In genomic region chr16:85820604-85821372, GRCh38 we compare ENCODE assay signal across 17 cellular contexts. TPM values are rescaled to one million over a fixed set of nuclear protein-coding genes. Genes with fewer than 3 reads are reported as not detected.
DNase-seq lines count a peak whose midpoint lies in the region; ATAC-seq, FAIRE-seq and TF ChIP-seq lines count a peak whose summit lies in the region.
"Had no signal": no experiment of that assay in that cellular context is flagged by ENCODE, and none has a peak within 500 bp of the region (broad histone marks: within the 10 kb centered on the region; RNA-seq: fewer than 3 reads in every experiment).

No MANE protein-coding gene starts in this region.

- peak; percentile 12 for ATAC-seq in CD8-positive, alpha-beta T cell
- ATAC-seq in GM23338: no peak
- no peak for ATAC-seq in activated T-cell treated with anti-CD3 and anti-CD28 coated beads, Interleukin-2, amount 50 U/mL, for 4 hours

- FAIRE-seq in D721Med (lab: Jason Lieb, UNC): no peak
- FAIRE-seq: keratinocyte had no signal

- H3K9me3 Mint-ChIP-seq in CD8-positive, alpha-beta T cell: no peaks in the 10 kb centered on the region
- peaks cover 4% of the 10 kb centered on the region; the same call in 1 of the 3 replicates for H3K9me3 Mint-ChIP-seq in GM23338
- no peaks in the 10 kb centered on the region for H3K9me3 Mint-ChIP-seq in activated T-helper 2 cell treated with anti-CD3 and anti-CD28 coated beads, Interferon-gamma antibody, Interleukin-2, Interleukin-4, amounts not matched to agents 10 μg/mL and 5 μg/mL and 100 μg/mL, durations not matched to agents 14 hours and 24 hours and 36 hours
- H3K9me3 Mint-ChIP-seq in activated T-cell treated with anti-CD3 and anti-CD28 coated beads, Interleukin-2, amount 50 U/mL, for 4 hours: no peaks in the 10 kb centered on the region
- H3K9me3 Mint-ChIP-seq: activated CD4-positive, alpha-beta memory T cell treated with anti-CD3 and anti-CD28 coated beads for 36 hours; activated naive CD4-positive, alpha-beta T cell treated with anti-CD3 and anti-CD28 coated beads, Interleukin-2, amount 50 U/mL, for 72 hours; neural crest cell had no signal

- peaks cover 6% of the 10 kb centered on the region for H3K27me3 Mint-ChIP-seq in CD8-positive, alpha-beta T cell (ENCODE audit: low read depth)
- peaks cover 11% of the 10 kb centered on the region for H3K27me3 Mint-ChIP-seq in GM23338 (ENCODE audit: insufficient read depth, low read depth, poor library complexity)
- peaks cover 5% of the 10 kb centered on the region for H3K27me3 Mint-ChIP-seq in activated T-helper 2 cell treated with anti-CD3 and anti-CD28 coated beads, Interferon-gamma antibody, Interleukin-2, Interleukin-4, amounts not matched to agents 10 μg/mL and 5 μg/mL and 100 μg/mL, durations not matched to agents 14 hours and 24 hours and 36 hours (ENCODE audit: low read depth)
- H3K27me3 Mint-ChIP-seq in activated T-cell treated with anti-CD3 and anti-CD28 coated beads, Interleukin-2, amount 50 U/mL, for 4 hours (ENCODE audit: low read depth): peaks cover 1% of the 10 kb centered on the region
- H3K27me3 Mint-ChIP-seq: activated CD4-positive, alpha-beta memory T cell treated with anti-CD3 and anti-CD28 coated beads for 36 hours had no signal

- H3F3A ChIP-seq in GM23338 (replicated peaks; ENCODE audit: low read depth): no peaks in the 10 kb centered on the region

- TF ChIP-seq CTCF in CD8-positive, alpha-beta T cell (IDR thresholded peaks at IDR 0.05): no peak
- no peak for TF ChIP-seq CTCF in GM23338 (conservative IDR thresholded peaks at IDR 0.05; ENCODE audit: low read depth in 2 of 2)
- no peak for TF ChIP-seq CTCF in D721Med (IDR thresholded peaks at IDR 0.05; ENCODE audit: insufficient read depth, missing control alignments)

- CTCF ChIA-PET in CD8-positive, alpha-beta T cell (lab: Charles Lee): interaction anchor here (0.6 to 9.5 kb wide), 56 partner anchors 8 to 698 kb away, joined by 3 to 464 read pairs (median 6); partner anchors contain the start of gene IRF8

- intact Hi-C loops in CD8-positive, alpha-beta T cell (cut with DNase I, micrococcal nuclease): loop anchor here (1.0 to 5.0 kb wide), 6 partner anchors 72 to 700 kb away; partner anchors contain the start of gene IRF8 (in 1 of the 2)
- intact Hi-C loops in activated T-helper 2 cell treated with anti-CD3 and anti-CD28 coated beads, Interferon-gamma antibody, Interleukin-2, Interleukin-4, amounts not matched to agents 10 μg/mL and 5 μg/mL and 100 μg/mL, durations not matched to agents 14 hours and 24 hours and 36 hours (cut with micrococcal nuclease): loop anchor here (1.0 to 2.0 kb wide), 3 partner anchors 78 to 196 kb away; partner anchors contain the start of gene IRF8

- POLR2A ChIA-PET in CD8-positive, alpha-beta T cell (lab: Charles Lee): interaction anchor here (0.8 to 1.5 kb wide), 4 partner anchors 163 to 196 kb away, joined by 3 to 6 read pairs (median 3); no protein-coding TSS in a partner anchor

- H3K9me2 ChIP-seq in GM23338 (ENCODE audit: insufficient read depth): peaks cover 7% of the 10 kb centered on the region; the same call in 1 of the 2 replicates

- H3K4me3 Mint-ChIP-seq in CD8-positive, alpha-beta T cell: no peak overlapping the region
- no peak overlapping the region for H3K4me3 Mint-ChIP-seq in GM23338
- H3K4me3 Mint-ChIP-seq in activated T-helper 2 cell treated with anti-CD3 and anti-CD28 coated beads, Interferon-gamma antibody, Interleukin-2, Interleukin-4, amounts not matched to agents 10 μg/mL and 5 μg/mL and 100 μg/mL, durations not matched to agents 14 hours and 24 hours and 36 hours (ENCODE audit: low read depth): no peak overlapping the region
- no peak overlapping the region for H3K4me3 Mint-ChIP-seq in activated T-cell treated with anti-CD3 and anti-CD28 coated beads, Interleukin-2, amount 50 U/mL, for 4 hours
- H3K4me3 Mint-ChIP-seq: activated CD4-positive, alpha-beta memory T cell treated with anti-CD3 and anti-CD28 coated beads for 36 hours; brain; neural crest cell had no signal

- H3K4me3 ChIP-seq in CD8-positive, alpha-beta T cell (ENCODE audit: low read depth, low read length): no peak overlapping the region
- no peak overlapping the region for H3K4me3 ChIP-seq in GM23338
- H3K4me3 ChIP-seq: spleen had no signal

- H2AFZ ChIP-seq in GM23338: peak overlapping the region; percentile 86; the same call in 1 of the 2 replicates

- no peak for DNase-seq in CD8-positive, alpha-beta T cell
- no peak for DNase-seq in GM23338 (ENCODE audit: low spot score)
- peak; percentile 40 for DNase-seq in RPMI8226
- DNase-seq in mesenteric fat pad (ENCODE audit: low spot score): peak; percentile 55
- no peak for DNase-seq in activated T-helper 2 cell treated with anti-CD3 and anti-CD28 coated beads, Interferon-gamma antibody, Interleukin-2, Interleukin-4, amounts not matched to agents 10 μg/mL and 5 μg/mL and 100 μg/mL, durations not matched to agents 14 hours and 24 hours and 36 hours (ENCODE audit: low spot score)
- DNase-seq in D721Med (ENCODE audit: insufficient read length, low spot score): no peak
- no peak for DNase-seq in activated T-cell treated with anti-CD3 and anti-CD28 coated beads, Interleukin-2, amount 50 U/mL, for 4 hours
- DNase-seq: cortex of kidney had no signal

- H3K9me3 ChIP-seq in CD8-positive, alpha-beta T cell (ENCODE audit: low read length): no peaks in the 10 kb centered on the region
- H3K9me3 ChIP-seq: BE2C, spleen had no signal

- peaks cover 6% of the 10 kb centered on the region for H3K4me1 Mint-ChIP-seq in CD8-positive, alpha-beta T cell (ENCODE audit: low read depth)
- no peaks in the 10 kb centered on the region; the same call in 2 of the 3 replicates for H3K4me1 Mint-ChIP-seq in GM23338
- no peaks in the 10 kb centered on the region for H3K4me1 Mint-ChIP-seq in activated T-helper 2 cell treated with anti-CD3 and anti-CD28 coated beads, Interferon-gamma antibody, Interleukin-2, Interleukin-4, amounts not matched to agents 10 μg/mL and 5 μg/mL and 100 μg/mL, durations not matched to agents 14 hours and 24 hours and 36 hours (ENCODE audit: low read depth)
- H3K4me1 Mint-ChIP-seq in activated T-cell treated with anti-CD3 and anti-CD28 coated beads, Interleukin-2, amount 50 U/mL, for 4 hours (ENCODE audit: low read depth): peaks cover 8% of the 10 kb centered on the region
- H3K4me1 Mint-ChIP-seq: neural crest cell had no signal

- H4K20me1 ChIP-seq in GM23338 (replicated peaks; ENCODE audit: insufficient read depth): no peaks in the 10 kb centered on the region

- H3K27me3 ChIP-seq in CD8-positive, alpha-beta T cell (ENCODE audit: insufficient read depth, low read length): no peaks in the 10 kb centered on the region
- 0 out of 2 replicates have a peak, but pooled peaks cover 4% of the 10 kb centered on the region for H3K27me3 ChIP-seq in GM23338 (ENCODE audit: insufficient read depth)

- H3K36me3 Mint-ChIP-seq in CD8-positive, alpha-beta T cell: no peaks in the 10 kb centered on the region
- no peaks in the 10 kb centered on the region for H3K36me3 Mint-ChIP-seq in GM23338 (ENCODE audit: low read depth)
- no peaks in the 10 kb centered on the region for H3K36me3 Mint-ChIP-seq in activated T-helper 2 cell treated with anti-CD3 and anti-CD28 coated beads, Interferon-gamma antibody, Interleukin-2, Interleukin-4, amounts not matched to agents 10 μg/mL and 5 μg/mL and 100 μg/mL, durations not matched to agents 14 hours and 24 hours and 36 hours (ENCODE audit: low read depth)
- H3K36me3 Mint-ChIP-seq in activated T-cell treated with anti-CD3 and anti-CD28 coated beads, Interleukin-2, amount 50 U/mL, for 4 hours (ENCODE audit: insufficient read depth): no peaks in the 10 kb centered on the region
- H3K36me3 Mint-ChIP-seq: activated CD4-positive, alpha-beta memory T cell treated with anti-CD3 and anti-CD28 coated beads for 36 hours; activated naive CD4-positive, alpha-beta T cell treated with anti-CD3 and anti-CD28 coated beads, Interleukin-2, amount 50 U/mL, for 72 hours; brain had no signal

- no peak overlapping the region for H3K27ac Mint-ChIP-seq in CD8-positive, alpha-beta T cell
- no peak overlapping the region for H3K27ac Mint-ChIP-seq in GM23338
- no peak overlapping the region for H3K27ac Mint-ChIP-seq in activated T-helper 2 cell treated with anti-CD3 and anti-CD28 coated beads, Interferon-gamma antibody, Interleukin-2, Interleukin-4, amounts not matched to agents 10 μg/mL and 5 μg/mL and 100 μg/mL, durations not matched to agents 14 hours and 24 hours and 36 hours
- H3K27ac Mint-ChIP-seq: activated CD4-positive, alpha-beta memory T cell treated with anti-CD3 and anti-CD28 coated beads for 36 hours; activated naive CD4-positive, alpha-beta T cell treated with anti-CD3 and anti-CD28 coated beads, Interleukin-2, amount 50 U/mL, for 72 hours; brain had no signal

- H3K4me1 ChIP-seq in CD8-positive, alpha-beta T cell (ENCODE audit: insufficient read depth, low read length): no peaks in the 10 kb centered on the region
- no peaks in the 10 kb centered on the region for H3K4me1 ChIP-seq in GM23338 (ENCODE audit: insufficient read depth)

- no peak overlapping the region for H3K4me2 ChIP-seq in GM23338
- H3K4me2 ChIP-seq: KMS-11 had no signal

- no peak overlapping the region for H3K27ac ChIP-seq in CD8-positive, alpha-beta T cell (ENCODE audit: low read depth, low read length)
- H3K27ac ChIP-seq in GM23338 (ENCODE audit: low read depth): no peak overlapping the region
- H3K27ac ChIP-seq: KMS-11, spleen, VCaP had no signal

- H3K36me3 ChIP-seq in CD8-positive, alpha-beta T cell (ENCODE audit: insufficient read depth, low read length): no peaks in the 10 kb centered on the region
- no peaks in the 10 kb centered on the region for H3K36me3 ChIP-seq in GM23338 (ENCODE audit: insufficient read depth)
- H3K36me3 ChIP-seq: BE2C, spleen had no signal

- H3K79me2 ChIP-seq in GM23338 (replicated peaks; ENCODE audit: insufficient read depth): no peaks in the 10 kb centered on the region

TF ChIP-seq in GM23338, 12 proteins besides CTCF, POLR2A, EP300 and RAD21 (continues in another document):
- TF ChIP-seq CREB1 (CRISPR knock-in tag; IDR thresholded peaks at IDR 0.05; ENCODE audit: low read depth): no peak

RNA-seq across cellular contexts. Expression of gene COX4I1, which starts 21.3 kb away (rescaled TPM):
- 100 to 1,000 TPM; 876 to 878 TPM for total RNA-seq in CD8-positive, alpha-beta T cell
- 329 and 388 TPM in 2 replicates for total RNA-seq in GM23338 (2014; rRNA removed; shearing (Covaris generic))
- polyA plus RNA-seq in GM23338 (2016; fragmentation: Nextera tagmentation; extraction: Ambion mirVana): 1,008 and 1,053 TPM in 2 replicates
- 419 TPM for total RNA-seq in mesenteric fat pad
- total RNA-seq in activated T-helper 2 cell treated with anti-CD3 and anti-CD28 coated beads, Interferon-gamma antibody, Interleukin-2, Interleukin-4, amounts not matched to agents 10 μg/mL and 5 μg/mL and 100 μg/mL, durations not matched to agents 14 hours and 24 hours and 36 hours: 543 and 561 TPM in 2 replicates
- 100 to 1,000 TPM; 516 to 561 (median 525) TPM for total RNA-seq in activated T-cell treated with anti-CD3 and anti-CD28 coated beads, Interleukin-2, amount 50 U/mL, for 4 hours

RNA-seq across cellular contexts. Expression of gene EMC8, which starts 21.4 kb away (rescaled TPM):
- total RNA-seq in CD8-positive, alpha-beta T cell: 10 to 100 TPM; 56.0 to 56.2 TPM
- 61.0 and 69.4 TPM in 2 replicates for total RNA-seq in GM23338 (2014; rRNA removed; shearing (Covaris generic))
- polyA plus RNA-seq in GM23338 (2016; fragmentation: Nextera tagmentation; extraction: Ambion mirVana): 47.5 and 51.1 TPM in 2 replicates
- 31.5 TPM for total RNA-seq in mesenteric fat pad
- total RNA-seq in activated T-helper 2 cell treated with anti-CD3 and anti-CD28 coated beads, Interferon-gamma antibody, Interleukin-2, Interleukin-4, amounts not matched to agents 10 μg/mL and 5 μg/mL and 100 μg/mL, durations not matched to agents 14 hours and 24 hours and 36 hours: 36.1 and 40.2 TPM in 2 replicates
- total RNA-seq in activated T-cell treated with anti-CD3 and anti-CD28 coated beads, Interleukin-2, amount 50 U/mL, for 4 hours: 10 to 100 TPM; 52.2 to 65.5 (median 62.2) TPM

Comparison
In these comparisons a context has a peak if more than half of its experiments do, and no peak if none do; other contexts are left out.
1. DNase-seq: peak in RPMI8226 (single experiment) and mesenteric fat pad (single experiment); none in CD8-positive, alpha-beta T cell (0 of 7), GM23338 (single experiment), activated T-helper 2 cell treated with anti-CD3 and anti-CD28 coated beads, Interferon-gamma antibody, Interleukin-2, Interleukin-4, amounts not matched to agents 10 μg/mL and 5 μg/mL and 100 μg/mL, durations not matched to agents 14 hours and 24 hours and 36 hours (single experiment), D721Med (single experiment) and activated T-cell treated with anti-CD3 and anti-CD28 coated beads, Interleukin-2, amount 50 U/mL, for 4 hours (single experiment).